25 cellular contexts compared by ENCODE assay signal in genomic region chr4:60605651-60606354, GRCh38.
DNase-seq lines count a peak whose midpoint lies in the region; ATAC-seq and TF ChIP-seq lines count a peak whose summit lies in the region.
"Had no signal": no experiment of that assay in that cellular context is flagged by ENCODE, and none has a peak within 500 bp of the region (broad histone marks: within the 10 kb centered on the region; RNA-seq: fewer than 3 reads in every experiment).

No MANE protein-coding gene starts in this region.

- ATAC-seq in PC-3: peak; percentile 69
- ATAC-seq in GM18517 (IDR thresholded peaks at IDR 0.05; ENCODE audit: unreplicated experiment): no peak
- ATAC-seq: GM12878 had no signal

- no peak overlapping the region for H2AK5ac ChIP-seq in mesenchymal stem cell (ENCODE audit: low read length, severe bottlenecking)

- peaks cover 45% of the 10 kb centered on the region for H3K9me3 Mint-ChIP-seq in activated T-helper 2 cell treated with anti-CD3 and anti-CD28 coated beads, Interferon-gamma antibody, Interleukin-2, Interleukin-4, amounts not matched to agents 10 μg/mL and 5 μg/mL and 100 μg/mL, durations not matched to agents 14 hours and 24 hours and 36 hours
- H3K9me3 Mint-ChIP-seq: H9 had no signal

- H3K27me3 ChIP-seq in PC-3 (ENCODE audit: low read length): no peaks in the 10 kb centered on the region
- no peaks in the 10 kb centered on the region for H3K27me3 ChIP-seq in mesenchymal stem cell (ENCODE audit: control insufficient read depth in 1 of 2, insufficient read depth in 1 of 2, low read length in 2 of 2)
- no peaks in the 10 kb centered on the region for H3K27me3 ChIP-seq in BE2C
- H3K27me3 ChIP-seq: MG63, sigmoid colon, transverse colon had no signal

- H2BK120ac ChIP-seq in mesenchymal stem cell (ENCODE audit: low read depth, low read length): no peak overlapping the region

- H3K4me1 Mint-ChIP-seq in activated T-helper 2 cell treated with anti-CD3 and anti-CD28 coated beads, Interferon-gamma antibody, Interleukin-2, Interleukin-4, amounts not matched to agents 10 μg/mL and 5 μg/mL and 100 μg/mL, durations not matched to agents 14 hours and 24 hours and 36 hours (ENCODE audit: low read depth): no peaks in the 10 kb centered on the region
- H3K4me1 Mint-ChIP-seq: IgD-negative memory B cell, memory B cell, naive B cell had no signal

- 67% methylated on average over 1 of the region's 2 CpGs for WGBS in mesenchymal stem cell

- H3K79me2 ChIP-seq in PC-3 (ENCODE audit: low read length) (no peaks in the 10 kb centered on the region), OCI-LY7 (ENCODE audit: insufficient read depth, low read depth, low read length) (no peaks in the 10 kb centered on the region)
- H3K79me2 ChIP-seq: parathyroid adenoma had no signal

- intact Hi-C loops in PC-3 (cut with micrococcal nuclease): no loop called here
- intact Hi-C loops in activated T-helper 2 cell treated with anti-CD3 and anti-CD28 coated beads, Interferon-gamma antibody, Interleukin-2, Interleukin-4, amounts not matched to agents 10 μg/mL and 5 μg/mL and 100 μg/mL, durations not matched to agents 14 hours and 24 hours and 36 hours (cut with micrococcal nuclease): no loop called here
- intact Hi-C loops in OCI-LY7 (cut with micrococcal nuclease; ENCODE audit: unreplicated experiment): no loop called here

- H2BK5ac ChIP-seq in mesenchymal stem cell (ENCODE audit: low read depth, low read length, poor library complexity, severe bottlenecking): no peak overlapping the region

- TF ChIP-seq CTCF in PC-3 (conservative IDR thresholded peaks at IDR 0.05; ENCODE audit: low read depth, low read length) (no peak), choroid plexus epithelial cell (conservative IDR thresholded peaks at IDR 0.05; ENCODE audit: low read depth, low read length) (no peak), OCI-LY7 (conservative IDR thresholded peaks at IDR 0.05; ENCODE audit: low read length) (no peak), BE2C (IDR thresholded peaks at IDR 0.05; ENCODE audit: low read depth, low read length) (no peak)

- no peak overlapping the region for H3K14ac ChIP-seq in mesenchymal stem cell (ENCODE audit: low read length in 2 of 2)

- POLR2A ChIA-PET in PC-3 (lab: Charles Lee; ENCODE audit: unreplicated experiment) (no interaction called here), OCI-LY7 (lab: Charles Lee) (no interaction called here)

- peak; percentile 35 for DNase-seq in COR-L47 (lab: John Stamatoyannopoulos, UW)
- peak; percentile 61 for DNase-seq in PC-3
- peak; percentile 27 for DNase-seq in choroid plexus epithelial cell (ENCODE audit: low read depth)
- DNase-seq in mesenchymal stem cell: no peak
- no peak for DNase-seq in activated T-helper 2 cell treated with anti-CD3 and anti-CD28 coated beads, Interferon-gamma antibody, Interleukin-2, Interleukin-4, amounts not matched to agents 10 μg/mL and 5 μg/mL and 100 μg/mL, durations not matched to agents 14 hours and 24 hours and 36 hours (ENCODE audit: low spot score)
- no peak for DNase-seq in OCI-LY7 (ENCODE audit: low spot score)
- no peak for DNase-seq in BE2C
- DNase-seq: activated CD4-positive, CD25-positive, alpha-beta regulatory T cell; activated T-cell treated with anti-CD3 and anti-CD28 coated beads, Interleukin-2, amount 50 U/mL, for 48 hours; caudate nucleus; foreskin melanocyte; H9; MG63; naive B cell; NCI-H187; sigmoid colon; stimulated activated naive CD4-positive, alpha-beta T cell; transverse colon had no signal

- H4K91ac ChIP-seq in mesenchymal stem cell (ENCODE audit: low read length): no peak overlapping the region

- no peaks in the 10 kb centered on the region for H3K79me1 ChIP-seq in mesenchymal stem cell (replicated peaks; ENCODE audit: low read length, poor library complexity, severe bottlenecking)

- H2AFZ ChIP-seq in PC-3 (ENCODE audit: low read length): no peak overlapping the region
- H2AFZ ChIP-seq in mesenchymal stem cell (ENCODE audit: low read depth, low read length): no peak overlapping the region
- no peak overlapping the region for H2AFZ ChIP-seq in OCI-LY7 (ENCODE audit: low read length)
- H2AFZ ChIP-seq: parathyroid adenoma had no signal

- H3K4me3 Mint-ChIP-seq in activated T-helper 2 cell treated with anti-CD3 and anti-CD28 coated beads, Interferon-gamma antibody, Interleukin-2, Interleukin-4, amounts not matched to agents 10 μg/mL and 5 μg/mL and 100 μg/mL, durations not matched to agents 14 hours and 24 hours and 36 hours (ENCODE audit: low read depth): no peak overlapping the region
- H3K4me3 Mint-ChIP-seq: activated naive CD8-positive, alpha-beta T cell; H9; IgD-negative memory B cell; memory B cell; naive B cell; T-helper 2 cell treated with Interferon-gamma antibody and Interleukin-4, amounts not matched to agents 5 μg/mL and 100 μg/mL, for 36 hours had no signal

- no peaks in the 10 kb centered on the region for H3K36me3 Mint-ChIP-seq in activated T-helper 2 cell treated with anti-CD3 and anti-CD28 coated beads, Interferon-gamma antibody, Interleukin-2, Interleukin-4, amounts not matched to agents 10 μg/mL and 5 μg/mL and 100 μg/mL, durations not matched to agents 14 hours and 24 hours and 36 hours (ENCODE audit: low read depth)
- H3K36me3 Mint-ChIP-seq: activated naive CD8-positive, alpha-beta T cell; IgD-negative memory B cell; memory B cell; naive B cell had no signal

- H3K4me2 ChIP-seq in PC-3 (ENCODE audit: low read length) (no peak overlapping the region), mesenchymal stem cell (ENCODE audit: low read length, poor library complexity, severe bottlenecking) (no peak overlapping the region), OCI-LY7 (ENCODE audit: low read length) (no peak overlapping the region)

- no peaks in the 10 kb centered on the region for H3K27me3 Mint-ChIP-seq in activated T-helper 2 cell treated with anti-CD3 and anti-CD28 coated beads, Interferon-gamma antibody, Interleukin-2, Interleukin-4, amounts not matched to agents 10 μg/mL and 5 μg/mL and 100 μg/mL, durations not matched to agents 14 hours and 24 hours and 36 hours (ENCODE audit: low read depth)
- H3K27me3 Mint-ChIP-seq: activated naive CD8-positive, alpha-beta T cell; IgD-negative memory B cell; memory B cell; naive B cell had no signal

- H3K9me3 ChIP-seq in PC-3 (ENCODE audit: low read length): no peaks in the 10 kb centered on the region
- no peaks in the 10 kb centered on the region for H3K9me3 ChIP-seq in mesenchymal stem cell (ENCODE audit: control insufficient read depth, low read length)
- no peaks in the 10 kb centered on the region for H3K9me3 ChIP-seq in OCI-LY7 (ENCODE audit: low read length)
- H3K9me3 ChIP-seq in BE2C: 0 out of 2 replicates have a peak, but pooled peaks cover 3% of the 10 kb centered on the region
- H3K9me3 ChIP-seq: MG63, transverse colon had no signal

- CTCF ChIA-PET in PC-3 (lab: Charles Lee): no interaction called here
- CTCF ChIA-PET in OCI-LY7 (lab: Charles Lee; ENCODE audit: unreplicated experiment): no interaction called here

- no peak overlapping the region for H3K27ac Mint-ChIP-seq in activated T-helper 2 cell treated with anti-CD3 and anti-CD28 coated beads, Interferon-gamma antibody, Interleukin-2, Interleukin-4, amounts not matched to agents 10 μg/mL and 5 μg/mL and 100 μg/mL, durations not matched to agents 14 hours and 24 hours and 36 hours
- H3K27ac Mint-ChIP-seq: activated naive CD8-positive, alpha-beta T cell; H9; IgD-negative memory B cell; memory B cell; naive B cell; T-helper 2 cell treated with Interferon-gamma antibody and Interleukin-4, amounts not matched to agents 5 μg/mL and 100 μg/mL, for 36 hours had no signal

- H3K4me3 ChIP-seq in PC-3 (ENCODE audit: low read length) (no peak overlapping the region), choroid plexus epithelial cell (ENCODE audit: low read depth, low read length) (no peak overlapping the region), mesenchymal stem cell (ENCODE audit: insufficient read depth in 1 of 2, low read depth in 1 of 2, low read length in 2 of 2) (peak overlapping the region in 1 of 2 experiments; percentile 10), OCI-LY7 (ENCODE audit: low read depth, low read length, poor library complexity, severe bottlenecking) (no peak overlapping the region), BE2C (ENCODE audit: low read depth, low read length) (no peak overlapping the region)
- H3K4me3 ChIP-seq: GM12878, MG63, sigmoid colon, transverse colon had no signal

- H3K9me2 ChIP-seq in PC-3 (replicated peaks; ENCODE audit: low read length) (no peaks in the 10 kb centered on the region), OCI-LY7 (ENCODE audit: insufficient read depth, low read length) (no peaks in the 10 kb centered on the region)

- BruUV-seq in PC-3 (replicated peaks; lab: Mats Ljungman, UMichigan) (no TSS peak), OCI-LY7 (replicated peaks; lab: Mats Ljungman, UMichigan) (no TSS peak)

- H3K36me3 ChIP-seq in PC-3 (ENCODE audit: low read depth, low read length): no peaks in the 10 kb centered on the region
- H3K36me3 ChIP-seq in mesenchymal stem cell (ENCODE audit: control insufficient read depth in 1 of 2, insufficient read depth in 2 of 2, low read depth in 1 of 2, low read length in 2 of 2): no peaks in the 10 kb centered on the region
- H3K36me3 ChIP-seq in OCI-LY7 (ENCODE audit: insufficient read depth, low read length): no peaks in the 10 kb centered on the region
- H3K36me3 ChIP-seq in BE2C: no peaks in the 10 kb centered on the region
- H3K36me3 ChIP-seq: MG63, sigmoid colon, transverse colon had no signal

- H3K4me1 ChIP-seq in PC-3 (ENCODE audit: insufficient read depth, low read length) (peaks cover 6% of the 10 kb centered on the region), mesenchymal stem cell (ENCODE audit: control insufficient read depth, insufficient read depth, low read depth, low read length) (no peaks in the 10 kb centered on the region), OCI-LY7 (ENCODE audit: insufficient read depth, low read length, poor library complexity, severe bottlenecking) (no peaks in the 10 kb centered on the region), BE2C (no peaks in the 10 kb centered on the region)
- H3K4me1 ChIP-seq: parathyroid adenoma, sigmoid colon, transverse colon had no signal

- H3K9ac ChIP-seq in PC-3 (ENCODE audit: low read length): no peak overlapping the region
- H3K9ac ChIP-seq in mesenchymal stem cell (ENCODE audit: low read length): peak overlapping the region; percentile 69
- H3K9ac ChIP-seq: parathyroid adenoma had no signal

- no peaks in the 10 kb centered on the region for H4K20me1 ChIP-seq in PC-3 (ENCODE audit: low read length)
- no peaks in the 10 kb centered on the region for H4K20me1 ChIP-seq in OCI-LY7 (ENCODE audit: insufficient read depth, low read length)

- H2BK15ac ChIP-seq in mesenchymal stem cell (ENCODE audit: low read depth, poor library complexity, severe bottlenecking): no peak overlapping the region

- no peak overlapping the region for H3K18ac ChIP-seq in mesenchymal stem cell (ENCODE audit: low read depth in 1 of 2, low read length in 2 of 2)

- no peak overlapping the region for H3K27ac ChIP-seq in PC-3 (ENCODE audit: low read length)
- no peak overlapping the region for H3K27ac ChIP-seq in mesenchymal stem cell (ENCODE audit: low read length, poor library complexity, severe bottlenecking)
- H3K27ac ChIP-seq in OCI-LY7 (ENCODE audit: low read depth, low read length, poor library complexity, severe bottlenecking): no peak overlapping the region
- H3K27ac ChIP-seq: parathyroid adenoma, sigmoid colon, transverse colon had no signal

- H3F3A ChIP-seq in PC-3 (ENCODE audit: low read length, unreplicated experiment): peaks cover under 1% of the 10 kb centered on the region

- H3K4ac ChIP-seq in mesenchymal stem cell (ENCODE audit: low read depth in 1 of 2, low read length in 2 of 2): no peak overlapping the region

- no peak overlapping the region for H4K8ac ChIP-seq in mesenchymal stem cell (ENCODE audit: low read length)

- no peak overlapping the region for H3K23ac ChIP-seq in mesenchymal stem cell (ENCODE audit: low read length in 2 of 2)

- no peak overlapping the region for H2BK12ac ChIP-seq in mesenchymal stem cell (ENCODE audit: low read length in 2 of 2)

Comparison
In these comparisons a context has a peak if more than half of its experiments do, and no peak if none do; other contexts are left out.
1. DNase-seq: peak in COR-L47 (single experiment), PC-3 (single experiment) and choroid plexus epithelial cell (single experiment); none in mesenchymal stem cell (single experiment), activated T-helper 2 cell treated with anti-CD3 and anti-CD28 coated beads, Interferon-gamma antibody, Interleukin-2, Interleukin-4, amounts not matched to agents 10 μg/mL and 5 μg/mL and 100 μg/mL, durations not matched to agents 14 hours and 24 hours and 36 hours (single experiment), OCI-LY7 (single experiment) and BE2C (single experiment).